In the genomic region with DNA sequence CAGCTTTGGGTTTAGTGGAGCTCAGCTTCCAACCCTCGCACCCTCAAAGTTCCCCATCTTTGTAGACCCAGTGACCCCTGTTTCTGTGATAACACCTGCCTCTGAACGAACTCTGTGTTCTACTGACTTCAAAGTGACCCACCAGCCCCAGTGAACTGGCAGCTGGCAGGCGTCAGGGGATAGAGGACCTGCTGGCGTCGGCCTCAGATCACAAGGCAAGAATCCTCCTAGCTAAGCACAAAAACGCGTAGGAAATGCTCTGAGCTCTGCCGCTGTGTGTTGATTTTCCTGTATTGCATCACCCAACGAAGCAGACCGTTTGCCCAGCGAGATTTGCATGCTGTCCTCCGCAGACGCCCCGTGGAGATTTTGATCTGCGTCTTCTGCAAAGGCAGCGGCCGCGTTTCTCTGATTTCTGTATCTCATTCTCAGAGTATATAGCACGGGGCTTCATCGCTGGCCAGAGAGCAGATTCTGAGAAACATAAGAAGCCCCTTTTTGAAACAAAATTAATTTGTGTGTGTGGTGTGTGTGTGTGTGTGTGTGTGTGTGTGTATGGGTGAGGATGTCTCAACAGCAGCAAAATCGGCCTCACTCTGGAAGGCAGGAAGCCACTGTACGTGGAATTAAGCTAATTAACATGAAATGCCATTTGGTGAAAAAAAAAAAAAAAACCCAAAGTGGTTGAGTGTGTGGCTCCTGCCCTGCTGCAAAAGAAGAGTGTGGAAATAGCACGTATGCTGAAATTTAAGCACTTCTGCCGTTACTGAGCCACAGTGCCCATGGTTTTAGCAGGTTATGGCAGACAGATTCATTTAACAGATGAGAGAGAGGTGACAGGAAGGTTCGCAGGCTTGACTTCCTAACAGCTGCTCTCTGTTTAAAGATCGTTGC, we compare ENCODE assay signal across 2 cellular contexts.
TF ChIP-seq lines count a peak whose summit lies in the region.

No MANE protein-coding gene starts in this region.

TF ChIP-seq in SK-N-SH, 30 proteins besides CTCF, POLR2A, EP300 and RAD21:
- TF ChIP-seq, protein P1, sequence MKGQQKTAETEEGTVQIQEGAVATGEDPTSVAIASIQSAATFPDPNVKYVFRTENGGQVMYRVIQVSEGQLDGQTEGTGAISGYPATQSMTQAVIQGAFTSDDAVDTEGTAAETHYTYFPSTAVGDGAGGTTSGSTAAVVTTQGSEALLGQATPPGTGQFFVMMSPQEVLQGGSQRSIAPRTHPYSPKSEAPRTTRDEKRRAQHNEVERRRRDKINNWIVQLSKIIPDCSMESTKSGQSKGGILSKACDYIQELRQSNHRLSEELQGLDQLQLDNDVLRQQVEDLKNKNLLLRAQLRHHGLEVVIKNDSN (IDR thresholded peaks at IDR 0.05; ENCODE audit: borderline replicate concordance, low read depth), result no peak
- peak; percentile 34; the same call in 1 of the 2 replicates for TF ChIP-seq ELF1 (IDR thresholded peaks at IDR 0.05)
- TF ChIP-seq FOSL2 (IDR thresholded peaks at IDR 0.05; ENCODE audit: borderline replicate concordance, low read depth), result no peak
- TF ChIP-seq TAF1 (IDR thresholded peaks at IDR 0.05; ENCODE audit: borderline replicate concordance, low read depth, low read length), result no peak
- TF ChIP-seq, protein P2, sequence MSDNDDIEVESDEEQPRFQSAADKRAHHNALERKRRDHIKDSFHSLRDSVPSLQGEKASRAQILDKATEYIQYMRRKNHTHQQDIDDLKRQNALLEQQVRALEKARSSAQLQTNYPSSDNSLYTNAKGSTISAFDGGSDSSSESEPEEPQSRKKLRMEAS (IDR thresholded peaks at IDR 0.05; ENCODE audit: low read depth), result peak; percentile 85
- TF ChIP-seq TCF12 (IDR thresholded peaks at IDR 0.05), result 0 out of 2 replicates have a peak, but pooled peaks have one; percentile 12
- no peak for TF ChIP-seq POLR2AphosphoS5 (IDR thresholded peaks at IDR 0.05; ENCODE audit: low read depth, low read length)
- peak; percentile 36; the same call in 1 of the 2 replicates for TF ChIP-seq GATA2 (CRISPR knock-in tag; IDR thresholded peaks at IDR 0.05)
- TF ChIP-seq, protein P3, sequence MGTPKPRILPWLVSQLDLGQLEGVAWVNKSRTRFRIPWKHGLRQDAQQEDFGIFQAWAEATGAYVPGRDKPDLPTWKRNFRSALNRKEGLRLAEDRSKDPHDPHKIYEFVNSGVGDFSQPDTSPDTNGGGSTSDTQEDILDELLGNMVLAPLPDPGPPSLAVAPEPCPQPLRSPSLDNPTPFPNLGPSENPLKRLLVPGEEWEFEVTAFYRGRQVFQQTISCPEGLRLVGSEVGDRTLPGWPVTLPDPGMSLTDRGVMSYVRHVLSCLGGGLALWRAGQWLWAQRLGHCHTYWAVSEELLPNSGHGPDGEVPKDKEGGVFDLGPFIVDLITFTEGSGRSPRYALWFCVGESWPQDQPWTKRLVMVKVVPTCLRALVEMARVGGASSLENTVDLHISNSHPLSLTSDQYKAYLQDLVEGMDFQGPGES (IDR thresholded peaks at IDR 0.05; ENCODE audit: low read depth, low read length), result no peak

TF ChIP-seq in K562, 482 proteins besides CTCF, POLR2A, EP300 and RAD21 (continues in another document):
- TF ChIP-seq, protein P4, sequence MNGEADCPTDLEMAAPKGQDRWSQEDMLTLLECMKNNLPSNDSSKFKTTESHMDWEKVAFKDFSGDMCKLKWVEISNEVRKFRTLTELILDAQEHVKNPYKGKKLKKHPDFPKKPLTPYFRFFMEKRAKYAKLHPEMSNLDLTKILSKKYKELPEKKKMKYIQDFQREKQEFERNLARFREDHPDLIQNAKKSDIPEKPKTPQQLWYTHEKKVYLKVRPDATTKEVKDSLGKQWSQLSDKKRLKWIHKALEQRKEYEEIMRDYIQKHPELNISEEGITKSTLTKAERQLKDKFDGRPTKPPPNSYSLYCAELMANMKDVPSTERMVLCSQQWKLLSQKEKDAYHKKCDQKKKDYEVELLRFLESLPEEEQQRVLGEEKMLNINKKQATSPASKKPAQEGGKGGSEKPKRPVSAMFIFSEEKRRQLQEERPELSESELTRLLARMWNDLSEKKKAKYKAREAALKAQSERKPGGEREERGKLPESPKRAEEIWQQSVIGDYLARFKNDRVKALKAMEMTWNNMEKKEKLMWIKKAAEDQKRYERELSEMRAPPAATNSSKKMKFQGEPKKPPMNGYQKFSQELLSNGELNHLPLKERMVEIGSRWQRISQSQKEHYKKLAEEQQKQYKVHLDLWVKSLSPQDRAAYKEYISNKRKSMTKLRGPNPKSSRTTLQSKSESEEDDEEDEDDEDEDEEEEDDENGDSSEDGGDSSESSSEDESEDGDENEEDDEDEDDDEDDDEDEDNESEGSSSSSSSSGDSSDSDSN (IDR thresholded peaks at IDR 0.05; ENCODE audit: borderline replicate concordance in 1 of 2, low read depth in 2 of 2, low read length in 2 of 2), result no peak
- TF ChIP-seq, protein P5, sequence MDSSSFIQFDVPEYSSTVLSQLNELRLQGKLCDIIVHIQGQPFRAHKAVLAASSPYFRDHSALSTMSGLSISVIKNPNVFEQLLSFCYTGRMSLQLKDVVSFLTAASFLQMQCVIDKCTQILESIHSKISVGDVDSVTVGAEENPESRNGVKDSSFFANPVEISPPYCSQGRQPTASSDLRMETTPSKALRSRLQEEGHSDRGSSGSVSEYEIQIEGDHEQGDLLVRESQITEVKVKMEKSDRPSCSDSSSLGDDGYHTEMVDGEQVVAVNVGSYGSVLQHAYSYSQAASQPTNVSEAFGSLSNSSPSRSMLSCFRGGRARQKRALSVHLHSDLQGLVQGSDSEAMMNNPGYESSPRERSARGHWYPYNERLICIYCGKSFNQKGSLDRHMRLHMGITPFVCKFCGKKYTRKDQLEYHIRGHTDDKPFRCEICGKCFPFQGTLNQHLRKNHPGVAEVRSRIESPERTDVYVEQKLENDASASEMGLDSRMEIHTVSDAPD (CRISPR knock-in tag; IDR thresholded peaks at IDR 0.05), result no peak
- TF ChIP-seq SMAD1 (IDR thresholded peaks at IDR 0.05; ENCODE audit: low read depth, low read length, partially characterized antibody) (no peak), ZNF384 (IDR thresholded peaks at IDR 0.05; ENCODE audit: low read depth, low read length) (0 out of 2 replicates have a peak, but pooled peaks have one; percentile 11), MCM3 (IDR thresholded peaks at IDR 0.05) (no peak), FOXK1 (CRISPR knock-in tag; IDR thresholded peaks at IDR 0.05; ENCODE audit: borderline replicate concordance) (no peak), ZKSCAN1 (IDR thresholded peaks at IDR 0.05; ENCODE audit: low read depth, low read length) (no peak), ARHGAP35 (IDR thresholded peaks at IDR 0.05; ENCODE audit: partially characterized antibody) (no peak), SOX6 (IDR thresholded peaks at IDR 0.05) (peak; percentile 79), TEAD1 (CRISPR knock-in tag; IDR thresholded peaks at IDR 0.05) (peak in 1 of 2 experiments; percentile 54; a peak in 1 of 4 replicates), SRSF7 (optimal IDR thresholded peaks at IDR 0.05; ENCODE audit: low read depth, low read length) (no peak), RCOR1 (IDR thresholded peaks at IDR 0.05; ENCODE audit: borderline replicate concordance in 1 of 2, low read depth in 2 of 2, low read length in 2 of 2) (peak in 1 of 2 experiments; percentile 92; a peak in 2 of 4 replicates), CSDE1 (IDR thresholded peaks at IDR 0.05) (no peak), SMARCA4 (IDR thresholded peaks at IDR 0.05) (peak; percentile 63; the same call in 1 of the 2 replicates), POLR2G (IDR thresholded peaks at IDR 0.05; ENCODE audit: low read depth, low read length) (peak; percentile 61; the same call in 1 of the 2 replicates), YBX1 (IDR thresholded peaks at IDR 0.05) (no peak), SAP30 (IDR thresholded peaks at IDR 0.05; ENCODE audit: borderline replicate concordance, insufficient read depth, low read depth, low read length, poor library complexity, severe bottlenecking) (no peak), FOXP1 (CRISPR knock-in tag; IDR thresholded peaks at IDR 0.05) (no peak), ZFP30 (CRISPR knock-in tag; IDR thresholded peaks at IDR 0.05; ENCODE audit: borderline replicate concordance) (no peak), CREM (IDR thresholded peaks at IDR 0.05; ENCODE audit: low read depth) (peak; percentile 66), L3MBTL2 (IDR thresholded peaks at IDR 0.05) (peak; percentile 92)
- TF ChIP-seq, protein P6, sequence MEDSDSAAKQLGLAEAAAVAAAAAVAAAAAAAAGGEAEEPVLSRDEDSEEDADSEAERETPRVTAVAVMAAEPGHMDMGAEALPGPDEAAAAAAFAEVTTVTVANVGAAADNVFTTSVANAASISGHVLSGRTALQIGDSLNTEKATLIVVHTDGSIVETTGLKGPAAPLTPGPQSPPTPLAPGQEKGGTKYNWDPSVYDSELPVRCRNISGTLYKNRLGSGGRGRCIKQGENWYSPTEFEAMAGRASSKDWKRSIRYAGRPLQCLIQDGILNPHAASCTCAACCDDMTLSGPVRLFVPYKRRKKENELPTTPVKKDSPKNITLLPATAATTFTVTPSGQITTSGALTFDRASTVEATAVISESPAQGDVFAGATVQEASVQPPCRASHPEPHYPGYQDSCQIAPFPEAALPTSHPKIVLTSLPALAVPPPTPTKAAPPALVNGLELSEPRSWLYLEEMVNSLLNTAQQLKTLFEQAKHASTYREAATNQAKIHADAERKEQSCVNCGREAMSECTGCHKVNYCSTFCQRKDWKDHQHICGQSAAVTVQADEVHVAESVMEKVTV (CRISPR knock-in tag; IDR thresholded peaks at IDR 0.05), result no peak
- TF ChIP-seq, protein P7, sequence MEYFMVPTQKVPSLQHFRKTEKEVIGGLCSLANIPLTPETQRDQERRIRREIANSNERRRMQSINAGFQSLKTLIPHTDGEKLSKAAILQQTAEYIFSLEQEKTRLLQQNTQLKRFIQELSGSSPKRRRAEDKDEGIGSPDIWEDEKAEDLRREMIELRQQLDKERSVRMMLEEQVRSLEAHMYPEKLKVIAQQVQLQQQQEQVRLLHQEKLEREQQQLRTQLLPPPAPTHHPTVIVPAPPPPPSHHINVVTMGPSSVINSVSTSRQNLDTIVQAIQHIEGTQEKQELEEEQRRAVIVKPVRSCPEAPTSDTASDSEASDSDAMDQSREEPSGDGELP (CRISPR knock-in tag; IDR thresholded peaks at IDR 0.05; ENCODE audit: borderline replicate concordance), result peak; percentile 36; the same call in 1 of the 2 replicates
- TF ChIP-seq, protein P8, sequence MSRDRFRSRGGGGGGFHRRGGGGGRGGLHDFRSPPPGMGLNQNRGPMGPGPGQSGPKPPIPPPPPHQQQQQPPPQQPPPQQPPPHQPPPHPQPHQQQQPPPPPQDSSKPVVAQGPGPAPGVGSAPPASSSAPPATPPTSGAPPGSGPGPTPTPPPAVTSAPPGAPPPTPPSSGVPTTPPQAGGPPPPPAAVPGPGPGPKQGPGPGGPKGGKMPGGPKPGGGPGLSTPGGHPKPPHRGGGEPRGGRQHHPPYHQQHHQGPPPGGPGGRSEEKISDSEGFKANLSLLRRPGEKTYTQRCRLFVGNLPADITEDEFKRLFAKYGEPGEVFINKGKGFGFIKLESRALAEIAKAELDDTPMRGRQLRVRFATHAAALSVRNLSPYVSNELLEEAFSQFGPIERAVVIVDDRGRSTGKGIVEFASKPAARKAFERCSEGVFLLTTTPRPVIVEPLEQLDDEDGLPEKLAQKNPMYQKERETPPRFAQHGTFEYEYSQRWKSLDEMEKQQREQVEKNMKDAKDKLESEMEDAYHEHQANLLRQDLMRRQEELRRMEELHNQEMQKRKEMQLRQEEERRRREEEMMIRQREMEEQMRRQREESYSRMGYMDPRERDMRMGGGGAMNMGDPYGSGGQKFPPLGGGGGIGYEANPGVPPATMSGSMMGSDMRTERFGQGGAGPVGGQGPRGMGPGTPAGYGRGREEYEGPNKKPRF (IDR thresholded peaks at IDR 0.05; ENCODE audit: low read depth, low read length), result no peak
- TF ChIP-seq, protein P9, sequence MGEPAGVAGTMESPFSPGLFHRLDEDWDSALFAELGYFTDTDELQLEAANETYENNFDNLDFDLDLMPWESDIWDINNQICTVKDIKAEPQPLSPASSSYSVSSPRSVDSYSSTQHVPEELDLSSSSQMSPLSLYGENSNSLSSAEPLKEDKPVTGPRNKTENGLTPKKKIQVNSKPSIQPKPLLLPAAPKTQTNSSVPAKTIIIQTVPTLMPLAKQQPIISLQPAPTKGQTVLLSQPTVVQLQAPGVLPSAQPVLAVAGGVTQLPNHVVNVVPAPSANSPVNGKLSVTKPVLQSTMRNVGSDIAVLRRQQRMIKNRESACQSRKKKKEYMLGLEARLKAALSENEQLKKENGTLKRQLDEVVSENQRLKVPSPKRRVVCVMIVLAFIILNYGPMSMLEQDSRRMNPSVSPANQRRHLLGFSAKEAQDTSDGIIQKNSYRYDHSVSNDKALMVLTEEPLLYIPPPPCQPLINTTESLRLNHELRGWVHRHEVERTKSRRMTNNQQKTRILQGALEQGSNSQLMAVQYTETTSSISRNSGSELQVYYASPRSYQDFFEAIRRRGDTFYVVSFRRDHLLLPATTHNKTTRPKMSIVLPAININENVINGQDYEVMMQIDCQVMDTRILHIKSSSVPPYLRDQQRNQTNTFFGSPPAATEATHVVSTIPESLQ (CRISPR knock-in tag; IDR thresholded peaks at IDR 0.05), result no peak
- TF ChIP-seq, protein P10, sequence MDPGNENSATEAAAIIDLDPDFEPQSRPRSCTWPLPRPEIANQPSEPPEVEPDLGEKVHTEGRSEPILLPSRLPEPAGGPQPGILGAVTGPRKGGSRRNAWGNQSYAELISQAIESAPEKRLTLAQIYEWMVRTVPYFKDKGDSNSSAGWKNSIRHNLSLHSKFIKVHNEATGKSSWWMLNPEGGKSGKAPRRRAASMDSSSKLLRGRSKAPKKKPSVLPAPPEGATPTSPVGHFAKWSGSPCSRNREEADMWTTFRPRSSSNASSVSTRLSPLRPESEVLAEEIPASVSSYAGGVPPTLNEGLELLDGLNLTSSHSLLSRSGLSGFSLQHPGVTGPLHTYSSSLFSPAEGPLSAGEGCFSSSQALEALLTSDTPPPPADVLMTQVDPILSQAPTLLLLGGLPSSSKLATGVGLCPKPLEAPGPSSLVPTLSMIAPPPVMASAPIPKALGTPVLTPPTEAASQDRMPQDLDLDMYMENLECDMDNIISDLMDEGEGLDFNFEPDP (CRISPR knock-in tag; IDR thresholded peaks at IDR 0.05), result no peak
- TF ChIP-seq, protein P11, sequence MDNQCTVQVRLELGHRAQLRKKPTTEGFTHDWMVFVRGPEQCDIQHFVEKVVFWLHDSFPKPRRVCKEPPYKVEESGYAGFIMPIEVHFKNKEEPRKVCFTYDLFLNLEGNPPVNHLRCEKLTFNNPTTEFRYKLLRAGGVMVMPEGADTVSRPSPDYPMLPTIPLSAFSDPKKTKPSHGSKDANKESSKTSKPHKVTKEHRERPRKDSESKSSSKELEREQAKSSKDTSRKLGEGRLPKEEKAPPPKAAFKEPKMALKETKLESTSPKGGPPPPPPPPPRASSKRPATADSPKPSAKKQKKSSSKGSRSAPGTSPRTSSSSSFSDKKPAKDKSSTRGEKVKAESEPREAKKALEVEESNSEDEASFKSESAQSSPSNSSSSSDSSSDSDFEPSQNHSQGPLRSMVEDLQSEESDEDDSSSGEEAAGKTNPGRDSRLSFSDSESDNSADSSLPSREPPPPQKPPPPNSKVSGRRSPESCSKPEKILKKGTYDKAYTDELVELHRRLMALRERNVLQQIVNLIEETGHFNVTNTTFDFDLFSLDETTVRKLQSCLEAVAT (IDR thresholded peaks at IDR 0.05), result 0 out of 4 replicates have a peak, but pooled peaks of 1 of the 2 experiments have one; percentile 45
